ENCODE assay signal across 1 cellular context in genomic region chr22:50310949-50311444, GRCh38.
TF ChIP-seq lines count a peak whose summit lies in the region.

No MANE protein-coding gene starts in this region.

TF ChIP-seq in HepG2, 621 proteins besides CTCF, POLR2A, EP300 and RAD21 (continued from another document and continues in another):
- TF ChIP-seq ATF2 (CRISPR knock-in tag; IDR thresholded peaks at IDR 0.05) (no peak), HDAC1 (CRISPR knock-in tag; IDR thresholded peaks at IDR 0.05) (peak; percentile 57; the same call in 1 of the 2 replicates), ZNF12 (CRISPR knock-in tag; IDR thresholded peaks at IDR 0.05) (no peak), RORA (CRISPR knock-in tag; IDR thresholded peaks at IDR 0.05) (no peak), SPEN (CRISPR knock-in tag; IDR thresholded peaks at IDR 0.05; ENCODE audit: low read depth) (no peak), ZNF883 (CRISPR knock-in tag; IDR thresholded peaks at IDR 0.05; ENCODE audit: not compliant biosample characterization) (no peak), NCOA1 (CRISPR knock-in tag; IDR thresholded peaks at IDR 0.05) (no peak), ELF3 (CRISPR knock-in tag; IDR thresholded peaks at IDR 0.05) (no peak), MED1 (CRISPR knock-in tag; IDR thresholded peaks at IDR 0.05) (no peak), ZBTB7A (CRISPR knock-in tag; IDR thresholded peaks at IDR 0.05) (0 out of 2 replicates have a peak, but pooled peaks have one; percentile 26), SNRNP70 (IDR thresholded peaks at IDR 0.05; ENCODE audit: low read depth, low read length) (no peak), NFE2L2 (IDR thresholded peaks at IDR 0.05; ENCODE audit: low read length) (no peak), NR1H2 (CRISPR knock-in tag; IDR thresholded peaks at IDR 0.05; ENCODE audit: borderline replicate concordance, low read depth) (no peak), RFX1 (IDR thresholded peaks at IDR 0.05) (no peak), ZNF292 (CRISPR knock-in tag; IDR thresholded peaks at IDR 0.05; ENCODE audit: borderline replicate concordance, low read depth) (0 out of 2 replicates have a peak, but pooled peaks have one; percentile 29), BCL6 (CRISPR knock-in tag; IDR thresholded peaks at IDR 0.05) (no peak), PHF8 (CRISPR knock-in tag; IDR thresholded peaks at IDR 0.05) (no peak), EED (CRISPR knock-in tag; IDR thresholded peaks at IDR 0.05) (no peak), SOX5 (CRISPR knock-in tag; IDR thresholded peaks at IDR 0.05; ENCODE audit: borderline replicate concordance) (0 out of 2 replicates have a peak, but pooled peaks have one; percentile 7), ARHGAP35 (CRISPR knock-in tag; IDR thresholded peaks at IDR 0.05; ENCODE audit: borderline replicate concordance) (no peak), TIGD3 (CRISPR knock-in tag; IDR thresholded peaks at IDR 0.05; ENCODE audit: borderline replicate concordance) (no peak), ZNF703 (CRISPR knock-in tag; IDR thresholded peaks at IDR 0.05; ENCODE audit: borderline replicate concordance) (no peak), GATAD1 (CRISPR knock-in tag; IDR thresholded peaks at IDR 0.05) (no peak), BCLAF1 (IDR thresholded peaks at IDR 0.05) (no peak), FOXJ3 (CRISPR knock-in tag; IDR thresholded peaks at IDR 0.05; ENCODE audit: borderline replicate concordance) (no peak), HOXA7 (CRISPR knock-in tag; IDR thresholded peaks at IDR 0.05) (no peak), ETS1 (CRISPR knock-in tag; IDR thresholded peaks at IDR 0.05) (no peak), ZNF850 (CRISPR knock-in tag; conservative IDR thresholded peaks at IDR 0.05) (no peak), ZHX1 (CRISPR knock-in tag; IDR thresholded peaks at IDR 0.05; ENCODE audit: low read depth) (no peak), DDIT3 (CRISPR knock-in tag; IDR thresholded peaks at IDR 0.05) (no peak), ZBTB42 (CRISPR knock-in tag; IDR thresholded peaks at IDR 0.05) (no peak), ZFYVE20 (CRISPR knock-in tag; IDR thresholded peaks at IDR 0.05; ENCODE audit: borderline replicate concordance, low read depth) (no peak), ARNT2 (CRISPR knock-in tag; IDR thresholded peaks at IDR 0.05; ENCODE audit: low read depth) (no peak), ETV5 (CRISPR knock-in tag; IDR thresholded peaks at IDR 0.05; ENCODE audit: borderline replicate concordance) (peak; percentile 10; the same call in 1 of the 2 replicates), MATR3 (CRISPR knock-in tag; IDR thresholded peaks at IDR 0.05) (no peak), GMEB2 (CRISPR knock-in tag; IDR thresholded peaks at IDR 0.05; ENCODE audit: low read depth) (no peak), HNRNPK (IDR thresholded peaks at IDR 0.05; ENCODE audit: low read depth, low read length, poor library complexity, severe bottlenecking) (no peak), ZNF530 (CRISPR knock-in tag; IDR thresholded peaks at IDR 0.05; ENCODE audit: low read depth) (no peak), NCOR1 (IDR thresholded peaks at IDR 0.05; ENCODE audit: borderline replicate concordance, low read length) (peak; percentile 52; the same call in 1 of the 2 replicates), ZNF652 (CRISPR knock-in tag; IDR thresholded peaks at IDR 0.05; ENCODE audit: borderline replicate concordance, low read depth) (no peak), ASH2L (IDR thresholded peaks at IDR 0.05; ENCODE audit: insufficient read length, low read depth, low read length) (peak; percentile 32), PRPF4 (IDR thresholded peaks at IDR 0.05; ENCODE audit: low read depth, low read length, poor library complexity, severe bottlenecking) (no peak), ZNF781 (CRISPR knock-in tag; IDR thresholded peaks at IDR 0.05; ENCODE audit: borderline replicate concordance, not compliant biosample characterization) (no peak), RBAK (CRISPR knock-in tag; IDR thresholded peaks at IDR 0.05) (no peak), AHDC1 (CRISPR knock-in tag; IDR thresholded peaks at IDR 0.05; ENCODE audit: borderline replicate concordance) (no peak), SOX13 (IDR thresholded peaks at IDR 0.05) (no peak), SOX13 (CRISPR knock-in tag; conservative IDR thresholded peaks at IDR 0.05 in 1 of 2, IDR thresholded peaks at IDR 0.05 in 1 of 2) (no peak), DMAP1 (CRISPR knock-in tag; IDR thresholded peaks at IDR 0.05) (no peak), ISX (CRISPR knock-in tag; conservative IDR thresholded peaks at IDR 0.05) (no peak)
